Comparison of ENCODE assay signal across 8 cellular contexts in the genomic region with DNA sequence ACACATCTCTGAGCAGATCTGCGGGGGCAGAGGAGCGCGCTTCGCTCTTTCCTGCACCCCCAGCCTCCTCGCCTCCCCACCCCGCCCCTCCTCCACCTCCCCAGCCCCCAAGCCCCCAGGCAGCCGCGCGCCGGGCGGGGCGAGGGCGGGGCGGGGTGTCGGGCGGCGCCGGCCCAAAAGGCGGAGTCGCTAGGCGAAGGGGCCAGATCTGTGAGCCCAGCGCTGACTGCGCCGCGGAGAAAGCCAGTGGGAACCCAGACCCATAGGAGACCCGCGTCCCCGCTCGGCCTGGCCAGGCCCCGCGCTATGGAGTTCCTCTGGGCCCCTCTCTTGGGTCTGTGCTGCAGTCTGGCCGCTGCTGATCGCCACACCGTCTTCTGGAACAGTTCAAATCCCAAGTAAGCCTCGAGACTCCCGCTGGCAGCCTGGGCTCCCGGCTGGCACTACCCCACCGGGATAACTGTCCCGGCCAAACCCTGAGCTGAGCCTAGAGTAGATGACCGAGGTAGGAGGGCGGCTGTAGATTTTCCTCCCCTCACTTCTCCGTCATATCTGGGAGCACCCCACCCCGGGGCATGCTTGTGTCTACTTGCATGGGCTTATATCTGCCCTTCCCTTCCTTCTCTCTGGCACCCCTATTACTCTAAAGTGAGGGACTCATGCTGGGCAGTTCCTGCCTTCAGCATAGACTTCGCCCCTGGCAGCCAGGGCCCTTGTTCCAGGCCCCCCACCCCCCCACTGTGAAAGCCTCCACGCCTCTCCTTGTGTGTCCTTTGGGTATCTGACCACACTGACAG. TPM values are rescaled to one million over a fixed set of nuclear protein-coding genes. Genes with fewer than 3 reads are reported as not detected.
DNase-seq lines count a peak whose midpoint lies in the region; ATAC-seq, FAIRE-seq and TF ChIP-seq lines count a peak whose summit lies in the region.

A gene with protein sequence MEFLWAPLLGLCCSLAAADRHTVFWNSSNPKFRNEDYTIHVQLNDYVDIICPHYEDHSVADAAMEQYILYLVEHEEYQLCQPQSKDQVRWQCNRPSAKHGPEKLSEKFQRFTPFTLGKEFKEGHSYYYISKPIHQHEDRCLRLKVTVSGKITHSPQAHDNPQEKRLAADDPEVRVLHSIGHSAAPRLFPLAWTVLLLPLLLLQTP (plus strand): TSS at position 205 of the 797 bp plus-strand sequence. CDS start 102 bp downstream, at position 307.

- in situ Hi-C loops in SK-MEL-5 (cut with HindIII; ENCODE audit: low pct_unique_long_range_greater_than_20kb, low sequenced_read_pairs): no loop called here
- in situ Hi-C loops in K562 (cut with MboI): no loop called here

- no peaks in the 10 kb centered on the region for H4K20me1 ChIP-seq in K562 (replicated peaks; ENCODE audit: control insufficient read depth, insufficient read depth, low read length)

- TF ChIP-seq RAD21 in K562 (CRISPR knock-in tag; conservative IDR thresholded peaks at IDR 0.05 in 1 of 2, IDR thresholded peaks at IDR 0.05 in 1 of 2): no peak

- CTCF ChIA-PET in K562 (lab: Yijun Ruan, JAX; ENCODE audit: low intra/inter-chr PET ratio): no interaction called here

- 0 out of 2 replicates have a peak, but pooled peaks have one; percentile 33 for TF ChIP-seq POLR2A in K562 (conservative IDR thresholded peaks at IDR 0.05)
- peak; percentile 97 for TF ChIP-seq POLR2A in prostate gland (IDR thresholded peaks at IDR 0.05)

- DNase-seq in activated CD4-positive, alpha-beta T cell treated with anti-CD3 and anti-CD28 coated beads for 4 hours: peak; percentile 38 to 40
- no peak for DNase-seq in activated CD4-positive, alpha-beta T cell treated with anti-CD3 and anti-CD28 coated beads, Interleukin-2, amount 50 U/mL, for 4 hours
- peak; percentile 84 for DNase-seq in SK-MEL-5 (ENCODE audit: low read depth, low spot score)
- DNase-seq in K562 (ENCODE audit: extremely low read depth in 1 of 4, low spot score in 3 of 4): peak; percentile 65 to 78 (median 77)
- peak in 43 of 51 donors; percentile 35 to 90 (median 69) for DNase-seq in hypothalamus (lab: John Stamatoyannopoulos, UW)
- DNase-seq in prostate gland (ENCODE audit: low spot score): peak; percentile 85
- DNase-seq in SW 1271 (lab: John Stamatoyannopoulos, UW): no peak

- ATAC-seq in K562: peak; percentile 86
- ATAC-seq in GM21737 (IDR thresholded peaks at IDR 0.05; ENCODE audit: unreplicated experiment): no peak

- H3K4me3 ChIP-seq in K562: peak within 1 kb of the TSS; percentile 40
- H3K4me3 ChIP-seq in prostate gland: peak within 1 kb of the TSS; percentile 71 to 80

- H3K4me1 ChIP-seq in K562 (replicated peaks in 1 of 2; ENCODE audit: control insufficient read depth in 2 of 2, insufficient read depth in 2 of 2, low read length in 2 of 2): peaks cover 40 to 57% of the 10 kb centered on the region in 2 experiments
- H3K4me1 ChIP-seq in prostate gland (replicated peaks): peaks cover 14% of the 10 kb centered on the region

- H3K36me3 ChIP-seq in K562 (ENCODE audit: control insufficient read depth, insufficient read depth, low read length) (0 out of 3 replicates have a peak, but pooled peaks cover 5% of the 10 kb centered on the region), prostate gland (peaks cover 0 to 4% of the 10 kb centered on the region in 2 donors)

- peak within 1 kb of the TSS; percentile 64 to 94 for H3K9ac ChIP-seq in K562 (ENCODE audit: insufficient read depth in 1 of 2, low read depth in 2 of 2, low read length in 2 of 2)

- peak within 1 kb of the TSS; percentile 34; the same call in 1 of the 3 replicates for H3K27ac ChIP-seq in K562 (ENCODE audit: extremely low read depth, low read depth, low read length)
- H3K27ac ChIP-seq in prostate gland: peak within 1 kb of the TSS; percentile 94 to 98

- peak within 1 kb of the TSS; percentile 91 for H2AFZ ChIP-seq in K562 (ENCODE audit: low read depth, low read length)

- no peak for TF ChIP-seq EP300 in K562 (IDR thresholded peaks at IDR 0.05; ENCODE audit: low read length)

- H3K27me3 ChIP-seq in K562 (ENCODE audit: control insufficient read depth in 2 of 2, insufficient read depth in 2 of 2, low read length in 2 of 2) (no peaks in the 10 kb centered on the region), prostate gland (replicated peaks; ENCODE audit: insufficient read depth) (no peaks in the 10 kb centered on the region)

- intact Hi-C loops in K562 (cut with micrococcal nuclease): no loop called here
- intact Hi-C loops in prostate gland (cut with DNase I): loop anchor here (2.0 kb wide), 1 partner anchor 35 kb away; no protein-coding TSS in a partner anchor

- H3K9me3 ChIP-seq in K562 (replicated peaks; ENCODE audit: control insufficient read depth, insufficient read depth, low read depth, low read length) (no peaks in the 10 kb centered on the region), prostate gland (no peaks in the 10 kb centered on the region)

- H3K79me2 ChIP-seq in K562 (ENCODE audit: control insufficient read depth, insufficient read depth, low read length): peaks cover 2% of the 10 kb centered on the region; the same call in 1 of the 3 replicates

- BruUV-seq in K562 (replicated peaks; lab: Mats Ljungman, UMichigan): no TSS peak

- no peaks in the 10 kb centered on the region for H3K9me1 ChIP-seq in K562 (ENCODE audit: control insufficient read depth, insufficient read depth, low read length)

- TF ChIP-seq CTCF in K562 (IDR thresholded peaks at IDR 0.05 in 2 of 3, conservative IDR thresholded peaks at IDR 0.05 in 1 of 3; ENCODE audit: insufficient read depth in 2 of 3, low read depth in 1 of 3, low read length in 3 of 3) (no peak), prostate gland (IDR thresholded peaks at IDR 0.05) (peak in 1 of 4 experiments; percentile 18)

- WGBS in K562 (ENCODE audit: insufficient coverage, low coverage, missing lambda C conversion rate): 3% methylated on average over 28 of the region's 45 CpGs
- under 1% methylated on average over 45 of the region's 45 CpGs for WGBS in prostate gland

- no peak for FAIRE-seq in K562 (lab: Jason Lieb, UNC)

- H3K4me2 ChIP-seq in K562 (ENCODE audit: insufficient read depth, low read length): peak within 1 kb of the TSS; percentile 80

- POLR2A ChIA-PET in K562 (lab: Yijun Ruan, JAX): interaction anchor here (1.5 kb wide), 1 partner anchor 10 kb away, joined by 5 read pairs; no protein-coding TSS in a partner anchor

TF ChIP-seq in K562, 482 proteins besides CTCF, POLR2A, EP300 and RAD21 (continues in another document):
- no peak for TF ChIP-seq FOXA3 (CRISPR knock-in tag; conservative IDR thresholded peaks at IDR 0.05 in 1 of 2, IDR thresholded peaks at IDR 0.05 in 1 of 2)
- no peak for TF ChIP-seq ZNF644 (tag; IDR thresholded peaks at IDR 0.05; ENCODE audit: low read depth)
- no peak for TF ChIP-seq PHF20 (IDR thresholded peaks at IDR 0.05; ENCODE audit: partially characterized antibody)
- TF ChIP-seq, protein P1, sequence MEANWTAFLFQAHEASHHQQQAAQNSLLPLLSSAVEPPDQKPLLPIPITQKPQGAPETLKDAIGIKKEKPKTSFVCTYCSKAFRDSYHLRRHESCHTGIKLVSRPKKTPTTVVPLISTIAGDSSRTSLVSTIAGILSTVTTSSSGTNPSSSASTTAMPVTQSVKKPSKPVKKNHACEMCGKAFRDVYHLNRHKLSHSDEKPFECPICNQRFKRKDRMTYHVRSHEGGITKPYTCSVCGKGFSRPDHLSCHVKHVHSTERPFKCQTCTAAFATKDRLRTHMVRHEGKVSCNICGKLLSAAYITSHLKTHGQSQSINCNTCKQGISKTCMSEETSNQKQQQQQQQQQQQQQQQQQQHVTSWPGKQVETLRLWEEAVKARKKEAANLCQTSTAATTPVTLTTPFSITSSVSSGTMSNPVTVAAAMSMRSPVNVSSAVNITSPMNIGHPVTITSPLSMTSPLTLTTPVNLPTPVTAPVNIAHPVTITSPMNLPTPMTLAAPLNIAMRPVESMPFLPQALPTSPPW (CRISPR knock-in tag; IDR thresholded peaks at IDR 0.05): peak; percentile 90
- TF ChIP-seq, protein P2, sequence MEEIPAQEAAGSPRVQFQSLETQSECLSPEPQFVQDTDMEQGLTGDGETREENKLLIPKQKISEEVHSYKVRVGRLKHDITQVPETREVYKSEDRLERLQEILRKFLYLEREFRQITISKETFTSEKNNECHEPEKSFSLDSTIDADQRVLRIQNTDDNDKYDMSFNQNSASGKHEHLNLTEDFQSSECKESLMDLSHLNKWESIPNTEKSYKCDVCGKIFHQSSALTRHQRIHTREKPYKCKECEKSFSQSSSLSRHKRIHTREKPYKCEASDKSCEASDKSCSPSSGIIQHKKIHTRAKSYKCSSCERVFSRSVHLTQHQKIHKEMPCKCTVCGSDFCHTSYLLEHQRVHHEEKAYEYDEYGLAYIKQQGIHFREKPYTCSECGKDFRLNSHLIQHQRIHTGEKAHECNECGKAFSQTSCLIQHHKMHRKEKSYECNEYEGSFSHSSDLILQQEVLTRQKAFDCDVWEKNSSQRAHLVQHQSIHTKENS (CRISPR knock-in tag; IDR thresholded peaks at IDR 0.05): no peak

RNA-seq across cellular contexts. Expression of the gene that starts here (rescaled TPM):
- total RNA-seq in SK-MEL-5 (2014; rRNA removed; shearing (Covaris generic)): 25.3 and 25.7 TPM in 2 replicates
- polyA plus RNA-seq in SK-MEL-5 (2015; cell fraction: cytosol; rRNA removed): 61.8 and 65.8 TPM in 2 replicates
- 63.8 and 73.2 TPM in 2 replicates for polyA plus RNA-seq in SK-MEL-5 (2015; cell fraction: nucleus; rRNA removed)
- 5.1 and 11.1 TPM in 2 replicates for total RNA-seq in K562 (2011; cell fraction: chromatin; rRNA removed; ENCODE audit: low replicate concordance)
- 14.3 and 14.5 TPM in 2 replicates for total RNA-seq in K562 (2011; cell fraction: nucleolus; rRNA removed)
- total RNA-seq in K562 (2011; cell fraction: nucleoplasm; rRNA removed): 10.1 and 15.0 TPM in 2 replicates
- total RNA-seq in K562 (2014; rRNA removed) (2.5 and 2.6 TPM in 2 replicates), K562 (2014; rRNA removed; fragmentation: Illumina TruSeq; extraction: Trizol) (1.9 and 2.1 TPM in 2 replicates), K562 (2015; rRNA removed; fragmentation: Illumina TruSeq; extraction: Trizol) (3.3 and 3.7 TPM in 2 replicates), K562 (2021) (2.6 and 2.7 TPM in 2 replicates), prostate gland (100 to 1,000 TPM in 1 of 2 donors, 10 to 100 TPM in 1; 85.1 to 132 TPM)
- polyA plus RNA-seq in K562 (2011; rRNA removed) (9.3 and 14.1 TPM in 2 replicates), K562 (2014; fragmentation: Illumina TruSeq; extraction: Trizol) (3.0 and 3.5 TPM in 2 replicates), K562 (2014; fragmentation: Nextera tagmentation; extraction: Ambion mirVana) (1 to 10 TPM; 3.7 TPM), K562 (2014; rRNA removed) (2.8 and 5.3 TPM in 2 replicates)
- 12.2 and 13.8 TPM in 2 replicates for polyA plus RNA-seq in K562 (2011; cell fraction: cytosol; rRNA removed)
- 9.8 and 11.9 TPM in 2 replicates for polyA plus RNA-seq in K562 (2011; cell fraction: nucleus; rRNA removed)
- 3.3 and 4.8 TPM in 2 replicates for polyA plus RNA-seq in K562 (2012)
- polyA minus RNA-seq in K562 (2011; rRNA and poly(A)+ RNA removed): 5.8 and 6.6 TPM in 2 replicates
- 8.0 and 16.9 TPM in 2 replicates for polyA minus RNA-seq in K562 (2011; cell fraction: cytosol; rRNA and poly(A)+ RNA removed)
- polyA minus RNA-seq in K562 (2011; cell fraction: nucleus; rRNA and poly(A)+ RNA removed): 3.9 and 4.4 TPM in 2 replicates

Comparison
In these comparisons a context has a peak if more than half of its experiments do, and no peak if none do; other contexts are left out.
1. DNase-seq: peak in activated CD4-positive, alpha-beta T cell treated with anti-CD3 and anti-CD28 coated beads for 4 hours (2 of 2), SK-MEL-5 (single experiment), K562 (4 of 4), hypothalamus (43 of 51) and prostate gland (single experiment); none in activated CD4-positive, alpha-beta T cell treated with anti-CD3 and anti-CD28 coated beads, Interleukin-2, amount 50 U/mL, for 4 hours (0 of 2) and SW 1271 (0 of 2).